ENCODE assay signal across 8 cellular contexts in genomic region chr12:57522887-57523705, GRCh38. TPM values are rescaled to one million over a fixed set of nuclear protein-coding genes. Genes with fewer than 3 reads are reported as not detected.
DNase-seq lines count a peak whose midpoint lies in the region; ATAC-seq and TF ChIP-seq lines count a peak whose summit lies in the region.

No MANE protein-coding gene starts in this region.

- TF ChIP-seq CTCF in LNCaP clone FGC (IDR thresholded peaks at IDR 0.05; ENCODE audit: control insufficient read depth, extremely low read depth, insufficient read depth) (no peak), WERI-Rb-1 (IDR thresholded peaks at IDR 0.05; ENCODE audit: low read depth, low read length) (no peak)

- H3K4me1 ChIP-seq in stomach smooth muscle (ENCODE audit: control insufficient read depth, insufficient read depth, low read length), result peaks cover 62% of the 10 kb centered on the region

- peaks cover 63% of the 10 kb centered on the region for H3K36me3 ChIP-seq in WERI-Rb-1
- peaks cover 14 to 24% of the 10 kb centered on the region in 2 donors for H3K36me3 ChIP-seq in stomach smooth muscle (ENCODE audit: control insufficient read depth in 2 of 2, insufficient read depth in 2 of 2, low read length in 2 of 2)

- H3K4me3 ChIP-seq in LNCaP clone FGC (ENCODE audit: low read depth, low read length) (peak overlapping the region; percentile 90), WERI-Rb-1 (ENCODE audit: low read depth, low read length) (peak overlapping the region; percentile 59), stomach smooth muscle (ENCODE audit: low read length in 2 of 2) (peak overlapping the region; percentile 67 to 86)

- DNase-seq in CMK (ENCODE audit: low read depth) (peak; percentile 74), LNCaP clone FGC (ENCODE audit: low read depth) (no peak), WERI-Rb-1 (peak; percentile 67), lung microvascular endothelial cell (ENCODE audit: low read depth in 2 of 2) (peak; percentile 39 to 77), DMS153 treated with DMSO at 0.1 percent for 48 hours (lab: John Stamatoyannopoulos, UW; ENCODE audit: unreplicated experiment) (no peak)
- peak; percentile 45 for DNase-seq in effector CD4-positive, alpha-beta T cell

- no peak for ATAC-seq in HG03097 (IDR thresholded peaks at IDR 0.05; ENCODE audit: low FRiP score, unreplicated experiment)

- peak overlapping the region; percentile 69 to 86 for H3K9ac ChIP-seq in stomach smooth muscle (ENCODE audit: low read length in 2 of 2)

- H3K9me3 ChIP-seq in WERI-Rb-1 (ENCODE audit: severe bottlenecking) (no peaks in the 10 kb centered on the region), stomach smooth muscle (ENCODE audit: control insufficient read depth in 2 of 2, low read length in 2 of 2) (no peaks in the 10 kb centered on the region)

- H3K27me3 ChIP-seq in WERI-Rb-1 (ENCODE audit: insufficient read depth, low read depth, severe bottlenecking) (no peaks in the 10 kb centered on the region), stomach smooth muscle (ENCODE audit: control insufficient read depth in 1 of 2, insufficient read depth in 2 of 2, low read length in 2 of 2) (no peaks in the 10 kb centered on the region)

- H3K27ac ChIP-seq in WERI-Rb-1 (peak overlapping the region; percentile 99), stomach smooth muscle (ENCODE audit: low read length) (peak overlapping the region; percentile 85)

RNA-seq across cellular contexts. Expression of gene MBD6, which starts 0.5 kb away (rescaled TPM):
- 2.8 and 6.9 TPM in 2 replicates for total RNA-seq in lung microvascular endothelial cell

RNA-seq across cellular contexts. Expression of gene DDIT3, which starts 2.8 kb away (rescaled TPM):
- total RNA-seq in lung microvascular endothelial cell, result 4.6 and 12.5 TPM in 2 replicates

RNA-seq across cellular contexts. Expression of gene DCTN2, which starts 23.9 kb away (rescaled TPM):
- total RNA-seq in lung microvascular endothelial cell, result 83.1 and 84.8 TPM in 2 replicates

RNA-seq across cellular contexts. Expression of gene KIF5A, which starts 26.7 kb away (rescaled TPM):
- under 0.01 TPM in 2 replicates for total RNA-seq in lung microvascular endothelial cell

RNA-seq across cellular contexts. Expression of gene MARS1, which starts 35.2 kb away (rescaled TPM):
- total RNA-seq in lung microvascular endothelial cell, result 63.0 and 123 TPM in 2 replicates

Comparison
In these comparisons a context has a peak if more than half of its experiments do, and no peak if none do; other contexts are left out.
1. DNase-seq: peak in CMK (single experiment), WERI-Rb-1 (single experiment), effector CD4-positive, alpha-beta T cell (single experiment) and lung microvascular endothelial cell (2 of 2); none in LNCaP clone FGC (single experiment) and DMS153 treated with DMSO at 0.1 percent for 48 hours (single experiment).
2. Peak in every context shown above with its lines, with median percentiles within 50 percentile points of each other: H3K4me3 ChIP-seq.